In genomic region chr10:35124540-35124939, GRCh38 we compare ENCODE assay signal across 24 cellular contexts. TPM values are rescaled to one million over a fixed set of nuclear protein-coding genes. Genes with fewer than 3 reads are reported as not detected.
DNase-seq lines count a peak whose midpoint lies in the region; ATAC-seq, FAIRE-seq and TF ChIP-seq lines count a peak whose summit lies in the region.
"Had no signal": no experiment of that assay in that cellular context is flagged by ENCODE, and none has a peak within 500 bp of the region (broad histone marks: within the 10 kb centered on the region; RNA-seq: fewer than 3 reads in every experiment).

No MANE protein-coding gene starts in this region.

- no TSS peak for BruUV-seq in K562 (replicated peaks; lab: Mats Ljungman, UMichigan)

- intact Hi-C loops in CD8-positive, alpha-beta T cell (cut with DNase I, micrococcal nuclease): loop anchor here (5.0 to 10.0 kb wide), 2 partner anchors 438 to 520 kb away; partner anchors contain the start of gene FZD8 (in 1 of the 2)
- intact Hi-C loops in K562 (cut with micrococcal nuclease): loop anchor here (10.0 kb wide), 4 partner anchors 130 to 510 kb away; partner anchors contain the start of gene GJD4
- intact Hi-C loops in naive thymus-derived CD4-positive, alpha-beta T cell (cut with micrococcal nuclease): loop anchor here (10.0 kb wide), 2 partner anchors 130 to 320 kb away; no protein-coding TSS in a partner anchor

- peaks cover 21% of the 10 kb centered on the region for H3K4me1 ChIP-seq in CD8-positive, alpha-beta T cell (ENCODE audit: insufficient read depth, low read length)
- H3K4me1 ChIP-seq in K562 (replicated peaks in 1 of 2; ENCODE audit: control insufficient read depth in 2 of 2, insufficient read depth in 2 of 2, low read length in 2 of 2): peaks cover 15 to 22% of the 10 kb centered on the region in 2 experiments
- peaks cover 7 to 15% of the 10 kb centered on the region in 2 donors for H3K4me1 ChIP-seq in naive thymus-derived CD4-positive, alpha-beta T cell (ENCODE audit: control insufficient read depth in 2 of 2, insufficient read depth in 2 of 2, low read length in 2 of 2)

- no peak for TF ChIP-seq POLR2A in K562 (conservative IDR thresholded peaks at IDR 0.05)

- peak overlapping the region in 1 of 2 experiments; percentile 21; a peak in 1 of 4 replicates for H3K9ac ChIP-seq in K562 (ENCODE audit: insufficient read depth in 1 of 2, low read depth in 2 of 2, low read length in 2 of 2)

- no peak for TF ChIP-seq CTCF in CD8-positive, alpha-beta T cell (IDR thresholded peaks at IDR 0.05)
- TF ChIP-seq CTCF in K562 (IDR thresholded peaks at IDR 0.05 in 2 of 3, conservative IDR thresholded peaks at IDR 0.05 in 1 of 3; ENCODE audit: insufficient read depth in 2 of 3, low read depth in 1 of 3, low read length in 3 of 3): no peak

- H3K27me3 Mint-ChIP-seq in activated CD8-positive, alpha-beta memory T cell treated with anti-CD3 and anti-CD28 coated beads, Interleukin-2, amount 10 ng/mL, durations not matched to agents 7 days and 5 days: no peaks in the 10 kb centered on the region
- H3K27me3 Mint-ChIP-seq in CD8-positive, alpha-beta T cell (ENCODE audit: low read depth): no peaks in the 10 kb centered on the region
- no peaks in the 10 kb centered on the region for H3K27me3 Mint-ChIP-seq in naive thymus-derived CD4-positive, alpha-beta T cell

- peak overlapping the region; percentile 90 for H2AFZ ChIP-seq in K562 (ENCODE audit: low read depth, low read length)

- H3K27ac ChIP-seq in CD8-positive, alpha-beta T cell (ENCODE audit: low read depth, low read length): no peak overlapping the region
- peak overlapping the region; percentile 27; the same call in 1 of the 3 replicates for H3K27ac ChIP-seq in K562 (ENCODE audit: extremely low read depth, low read depth, low read length)
- H3K27ac ChIP-seq in naive thymus-derived CD4-positive, alpha-beta T cell (ENCODE audit: low read depth, low read length): no peak overlapping the region
- H3K27ac ChIP-seq: HL-60, upper lobe of right lung had no signal

- H3K4me3 ChIP-seq in CD8-positive, alpha-beta T cell (ENCODE audit: low read depth, low read length): no peak overlapping the region
- no peak overlapping the region for H3K4me3 ChIP-seq in K562
- no peak overlapping the region for H3K4me3 ChIP-seq in naive thymus-derived CD4-positive, alpha-beta T cell (ENCODE audit: low read length)
- H3K4me3 ChIP-seq: upper lobe of right lung had no signal

- peaks cover 28% of the 10 kb centered on the region for H3K79me2 ChIP-seq in K562 (ENCODE audit: control insufficient read depth, insufficient read depth, low read length)

- H3K27me3 ChIP-seq in CD8-positive, alpha-beta T cell (ENCODE audit: insufficient read depth, low read length): no peaks in the 10 kb centered on the region
- H3K27me3 ChIP-seq in K562 (ENCODE audit: control insufficient read depth in 2 of 2, insufficient read depth in 2 of 2, low read length in 2 of 2): no peaks in the 10 kb centered on the region
- H3K27me3 ChIP-seq in naive thymus-derived CD4-positive, alpha-beta T cell (ENCODE audit: control insufficient read depth in 2 of 2, insufficient read depth in 2 of 2, low read length in 2 of 2): no peaks in the 10 kb centered on the region
- H3K27me3 ChIP-seq: upper lobe of right lung had no signal

- in situ Hi-C loops in K562 (cut with MboI): loop anchor here (5.0 kb wide), 1 partner anchor 93 kb away; no protein-coding TSS in a partner anchor

- CTCF ChIA-PET in activated CD8-positive, alpha-beta memory T cell treated with anti-CD3 and anti-CD28 coated beads, Interleukin-2, amount 10 ng/mL, durations not matched to agents 7 days and 5 days (lab: Charles Lee): interaction anchor here (6.7 to 12.2 kb wide), 2 partner anchors 70 to 93 kb away, joined by 64 to 208 read pairs; no protein-coding TSS in a partner anchor
- CTCF ChIA-PET in CD8-positive, alpha-beta T cell (lab: Charles Lee): interaction anchor here (0.6 to 5.4 kb wide), 3 partner anchors 71 to 361 kb away, joined by 3 to 45 read pairs (median 3); no protein-coding TSS in a partner anchor
- CTCF ChIA-PET in K562 (lab: Yijun Ruan, JAX; ENCODE audit: low intra/inter-chr PET ratio): no interaction called here
- CTCF ChIA-PET in naive thymus-derived CD4-positive, alpha-beta T cell (lab: Charles Lee): interaction anchor here (4.2 to 12.0 kb wide), 2 partner anchors 71 to 94 kb away, joined by 62 to 118 read pairs; no protein-coding TSS in a partner anchor

- H3K36me3 Mint-ChIP-seq in activated CD8-positive, alpha-beta memory T cell treated with anti-CD3 and anti-CD28 coated beads, Interleukin-2, amount 10 ng/mL, durations not matched to agents 7 days and 5 days: peaks cover 14% of the 10 kb centered on the region
- H3K36me3 Mint-ChIP-seq in CD8-positive, alpha-beta T cell: peaks cover 3% of the 10 kb centered on the region
- peaks cover 0 to 6% (median 0%) of the 10 kb centered on the region in 5 donors for H3K36me3 Mint-ChIP-seq in naive thymus-derived CD4-positive, alpha-beta T cell

- TF ChIP-seq EP300 in K562 (IDR thresholded peaks at IDR 0.05; ENCODE audit: low read length): no peak

- H3K4me3 Mint-ChIP-seq in activated CD8-positive, alpha-beta memory T cell treated with anti-CD3 and anti-CD28 coated beads, Interleukin-2, amount 10 ng/mL, durations not matched to agents 7 days and 5 days: no peak overlapping the region
- H3K4me3 Mint-ChIP-seq in CD8-positive, alpha-beta T cell: no peak overlapping the region
- H3K4me3 Mint-ChIP-seq in naive thymus-derived CD4-positive, alpha-beta T cell: peak overlapping the region in 2 of 10 donors; percentile 5 to 12

- WGBS in K562 (ENCODE audit: insufficient coverage, low coverage, missing lambda C conversion rate): 9% methylated on average over 6 of the region's 6 CpGs

- H3K27ac Mint-ChIP-seq in activated CD8-positive, alpha-beta memory T cell treated with anti-CD3 and anti-CD28 coated beads, Interleukin-2, amount 10 ng/mL, durations not matched to agents 7 days and 5 days: peak overlapping the region; percentile 39
- H3K27ac Mint-ChIP-seq in CD8-positive, alpha-beta T cell: peak overlapping the region; percentile 61
- peak overlapping the region; percentile 4 to 99 (median 82) for H3K27ac Mint-ChIP-seq in naive thymus-derived CD4-positive, alpha-beta T cell

- H3K9me3 ChIP-seq in CD8-positive, alpha-beta T cell (ENCODE audit: low read length): no peaks in the 10 kb centered on the region
- no peaks in the 10 kb centered on the region for H3K9me3 ChIP-seq in K562 (replicated peaks; ENCODE audit: control insufficient read depth, insufficient read depth, low read depth, low read length)
- no peaks in the 10 kb centered on the region for H3K9me3 ChIP-seq in naive thymus-derived CD4-positive, alpha-beta T cell (ENCODE audit: control insufficient read depth in 2 of 3, low read length in 3 of 3)
- H3K9me3 ChIP-seq: upper lobe of right lung had no signal

- H3K4me2 ChIP-seq in K562 (ENCODE audit: insufficient read depth, low read length): peak overlapping the region; percentile 17

- H3K9me1 ChIP-seq in K562 (ENCODE audit: control insufficient read depth, insufficient read depth, low read length): no peaks in the 10 kb centered on the region

- no peak for ATAC-seq in activated CD8-positive, alpha-beta memory T cell treated with anti-CD3 and anti-CD28 coated beads, Interleukin-2, amount 10 ng/mL, durations not matched to agents 7 days and 5 days
- no peak for ATAC-seq in CD8-positive, alpha-beta T cell
- ATAC-seq in K562 (no peak), HG03196 (IDR thresholded peaks at IDR 0.05; ENCODE audit: unreplicated experiment) (no peak)
- ATAC-seq in naive thymus-derived CD4-positive, alpha-beta T cell: no peak
- ATAC-seq: right cardiac atrium, upper lobe of right lung had no signal

- H3K9me3 Mint-ChIP-seq in activated CD8-positive, alpha-beta memory T cell treated with anti-CD3 and anti-CD28 coated beads, Interleukin-2, amount 10 ng/mL, durations not matched to agents 7 days and 5 days (ENCODE audit: low read depth): no peaks in the 10 kb centered on the region
- H3K9me3 Mint-ChIP-seq in CD8-positive, alpha-beta T cell: no peaks in the 10 kb centered on the region
- H3K9me3 Mint-ChIP-seq in naive thymus-derived CD4-positive, alpha-beta T cell: peaks cover 0 to 4% (median 0%) of the 10 kb centered on the region in 11 donors

- no peak for DNase-seq in activated CD8-positive, alpha-beta memory T cell treated with anti-CD3 and anti-CD28 coated beads, Interleukin-2, amount 10 ng/mL, durations not matched to agents 7 days and 5 days
- no peak for DNase-seq in activated CD8-positive, alpha-beta memory T cell treated with anti-CD3 and anti-CD28 coated beads for 24 hours
- DNase-seq in CD8-positive, alpha-beta T cell: no peak
- DNase-seq in K562 (ENCODE audit: extremely low read depth in 1 of 4, low spot score in 3 of 4) (peak in 2 of 4 experiments; percentile 17 to 29), DMS53 (lab: John Stamatoyannopoulos, UW) (no peak)
- DNase-seq in naive thymus-derived CD4-positive, alpha-beta T cell: no peak
- DNase-seq in activated effector memory CD4-positive, alpha-beta T cell treated with anti-CD3 and anti-CD28 coated beads, Interleukin-2, amount 50 U/mL, for 16 hours: no peak
- DNase-seq: ACHN; activated effector memory CD4-positive, alpha-beta T cell treated with Interleukin-2 at 50 U/mL for 16 hours; anterior cingulate cortex; C1 segment of cervical spinal cord; hypothalamus; MM.1S; NCI-H1417 treated with DMSO at 0.1 percent for 48 hours; NCI-H2107; NK-92 treated with Interleukin-12 subunit alpha and Interleukin-12 subunit beta, amount 100 ng/mL, for 24 hours; right cardiac atrium; SHP77 treated with DMSO at 0.1 percent for 48 hours; upper lobe of right lung had no signal

- POLR2A ChIA-PET in CD8-positive, alpha-beta T cell (lab: Charles Lee): interaction anchor here (1.1 to 3.5 kb wide), 3 partner anchors 34 to 93 kb away, joined by 3 to 62 read pairs (median 3); partner anchors contain the start of gene CUL2
- POLR2A ChIA-PET in K562 (lab: Yijun Ruan, JAX): no interaction called here
- POLR2A ChIA-PET in naive thymus-derived CD4-positive, alpha-beta T cell (lab: Charles Lee): interaction anchor here (1.9 kb wide), 1 partner anchor 34 kb away, joined by 5 read pairs; the partner anchor contains the start of gene CUL2

- no peaks in the 10 kb centered on the region for H4K20me1 ChIP-seq in K562 (replicated peaks; ENCODE audit: control insufficient read depth, insufficient read depth, low read length)

- no peaks in the 10 kb centered on the region for H3K36me3 ChIP-seq in CD8-positive, alpha-beta T cell (ENCODE audit: insufficient read depth, low read length)
- H3K36me3 ChIP-seq in K562 (ENCODE audit: control insufficient read depth, insufficient read depth, low read length): no peaks in the 10 kb centered on the region
- H3K36me3 ChIP-seq in naive thymus-derived CD4-positive, alpha-beta T cell (ENCODE audit: control insufficient read depth in 2 of 3, insufficient read depth in 3 of 3, low read length in 3 of 3): no peaks in the 10 kb centered on the region
- H3K36me3 ChIP-seq: upper lobe of right lung had no signal

- FAIRE-seq in K562 (lab: Jason Lieb, UNC): no peak
- FAIRE-seq: frontal cortex, H1, islet of Langerhans had no signal

- no peak for TF ChIP-seq RAD21 in K562 (CRISPR knock-in tag; conservative IDR thresholded peaks at IDR 0.05 in 1 of 2, IDR thresholded peaks at IDR 0.05 in 1 of 2)

- peaks cover 32% of the 10 kb centered on the region for H3K4me1 Mint-ChIP-seq in activated CD8-positive, alpha-beta memory T cell treated with anti-CD3 and anti-CD28 coated beads, Interleukin-2, amount 10 ng/mL, durations not matched to agents 7 days and 5 days
- H3K4me1 Mint-ChIP-seq in CD8-positive, alpha-beta T cell (ENCODE audit: low read depth): peaks cover 25% of the 10 kb centered on the region
- H3K4me1 Mint-ChIP-seq in naive thymus-derived CD4-positive, alpha-beta T cell: peaks cover 8 to 47% (median 29%) of the 10 kb centered on the region in 7 donors

RNA-seq across cellular contexts. Expression of gene CREM, which starts 2.1 kb away (rescaled TPM):
- total RNA-seq in activated CD8-positive, alpha-beta memory T cell treated with anti-CD3 and anti-CD28 coated beads, Interleukin-2, amount 10 ng/mL, durations not matched to agents 7 days and 5 days: 100 to 1,000 TPM; 102 to 192 TPM
- 100 to 1,000 TPM; 129 to 142 TPM for total RNA-seq in CD8-positive, alpha-beta T cell
- 17.8 and 46.7 TPM in 2 replicates for total RNA-seq in K562 (2011; cell fraction: chromatin; rRNA removed; ENCODE audit: low replicate concordance)
- total RNA-seq in K562 (2011; cell fraction: nucleolus; rRNA removed): 15.3 and 16.1 TPM in 2 replicates
- 22.4 and 38.3 TPM in 2 replicates for total RNA-seq in K562 (2011; cell fraction: nucleoplasm; rRNA removed)
- total RNA-seq in K562 (2014; rRNA removed) (46.6 and 50.7 TPM in 2 replicates), K562 (2014; rRNA removed; fragmentation: Illumina TruSeq; extraction: Trizol) (50.4 and 59.9 TPM in 2 replicates), K562 (2015; rRNA removed; fragmentation: Illumina TruSeq; extraction: Trizol) (38.6 and 39.1 TPM in 2 replicates), K562 (2021) (43.7 and 46.4 TPM in 2 replicates)
- polyA plus RNA-seq in K562 (2011; rRNA removed) (51.7 and 70.2 TPM in 2 replicates), K562 (2014; fragmentation: Illumina TruSeq; extraction: Trizol) (44.2 and 51.3 TPM in 2 replicates), K562 (2014; fragmentation: Nextera tagmentation; extraction: Ambion mirVana) (10 to 100 TPM; 47.0 to 48.3 TPM), K562 (2014; rRNA removed) (63.0 and 69.4 TPM in 2 replicates)
- polyA plus RNA-seq in K562 (2011; cell fraction: cytosol; rRNA removed): 37.7 and 43.8 TPM in 2 replicates
- polyA plus RNA-seq in K562 (2011; cell fraction: nucleus; rRNA removed): 16.7 and 18.8 TPM in 2 replicates
- 51.9 and 60.3 TPM in 2 replicates for polyA plus RNA-seq in K562 (2012)
- polyA minus RNA-seq in K562 (2011; rRNA and poly(A)+ RNA removed): 37.0 and 37.8 TPM in 2 replicates
- polyA minus RNA-seq in K562 (2011; cell fraction: cytosol; rRNA and poly(A)+ RNA removed): 13.2 and 13.5 TPM in 2 replicates
- 11.7 and 14.1 TPM in 2 replicates for polyA minus RNA-seq in K562 (2011; cell fraction: nucleus; rRNA and poly(A)+ RNA removed)
- 10 to 100 TPM; 13.3 to 76.2 (median 31.6) TPM for total RNA-seq in naive thymus-derived CD4-positive, alpha-beta T cell
- 10 to 100 TPM; 19.1 to 19.7 TPM for polyA plus RNA-seq in naive thymus-derived CD4-positive, alpha-beta T cell

RNA-seq across cellular contexts. Expression of gene CUL2, which starts 34.4 kb away (rescaled TPM):
- 10 to 100 TPM; 37.4 to 44.5 TPM for total RNA-seq in activated CD8-positive, alpha-beta memory T cell treated with anti-CD3 and anti-CD28 coated beads, Interleukin-2, amount 10 ng/mL, durations not matched to agents 7 days and 5 days
- 10 to 100 TPM; 43.8 to 47.1 TPM for total RNA-seq in CD8-positive, alpha-beta T cell
- 15.5 and 34.5 TPM in 2 replicates for total RNA-seq in K562 (2011; cell fraction: chromatin; rRNA removed; ENCODE audit: low replicate concordance)
- total RNA-seq in K562 (2011; cell fraction: nucleolus; rRNA removed): 7.5 and 7.8 TPM in 2 replicates
- total RNA-seq in K562 (2011; cell fraction: nucleoplasm; rRNA removed): 16.2 and 33.1 TPM in 2 replicates
- total RNA-seq in K562 (2014; rRNA removed) (17.3 and 20.3 TPM in 2 replicates), K562 (2014; rRNA removed; fragmentation: Illumina TruSeq; extraction: Trizol) (45.2 and 49.8 TPM in 2 replicates), K562 (2015; rRNA removed; fragmentation: Illumina TruSeq; extraction: Trizol) (39.6 and 41.2 TPM in 2 replicates), K562 (2021) (41.6 and 44.7 TPM in 2 replicates)
- polyA plus RNA-seq in K562 (2011; rRNA removed) (29.7 and 41.5 TPM in 2 replicates), K562 (2014; fragmentation: Illumina TruSeq; extraction: Trizol) (38.6 and 46.3 TPM in 2 replicates), K562 (2014; fragmentation: Nextera tagmentation; extraction: Ambion mirVana) (10 to 100 TPM; 18.1 to 21.1 TPM), K562 (2014; rRNA removed) (28.4 and 29.7 TPM in 2 replicates)
- polyA plus RNA-seq in K562 (2011; cell fraction: cytosol; rRNA removed): 7.1 and 12.1 TPM in 2 replicates
- polyA plus RNA-seq in K562 (2011; cell fraction: nucleus; rRNA removed): 7.6 and 10.3 TPM in 2 replicates
- polyA plus RNA-seq in K562 (2012): 25.1 and 27.1 TPM in 2 replicates
- polyA minus RNA-seq in K562 (2011; rRNA and poly(A)+ RNA removed): 56.4 and 61.8 TPM in 2 replicates
- 18.2 and 24.1 TPM in 2 replicates for polyA minus RNA-seq in K562 (2011; cell fraction: cytosol; rRNA and poly(A)+ RNA removed)
- polyA minus RNA-seq in K562 (2011; cell fraction: nucleus; rRNA and poly(A)+ RNA removed): 5.9 and 12.8 TPM in 2 replicates
- 10 to 100 TPM; 30.9 to 43.7 (median 36.0) TPM for total RNA-seq in naive thymus-derived CD4-positive, alpha-beta T cell
- polyA plus RNA-seq in naive thymus-derived CD4-positive, alpha-beta T cell: 10 to 100 TPM; 26.5 to 33.4 TPM
